ENCODE assay signal across 1 cellular context in genomic region chr7:101984997-101985645, GRCh38.
TF ChIP-seq lines count a peak whose summit lies in the region.

No MANE protein-coding gene starts in this region.

TF ChIP-seq in IMR-90, 13 proteins besides CTCF, POLR2A, EP300 and RAD21 (continued from another document):
- no peak for TF ChIP-seq ELK1 (IDR thresholded peaks at IDR 0.05; ENCODE audit: borderline replicate concordance, low read depth, low read length)
- TF ChIP-seq RFX5 (IDR thresholded peaks at IDR 0.05; ENCODE audit: low read depth, low read length), result no peak
- TF ChIP-seq FOS (IDR thresholded peaks at IDR 0.05; ENCODE audit: low read depth, low read length), result no peak
- no peak for TF ChIP-seq BHLHE40 (IDR thresholded peaks at IDR 0.05; ENCODE audit: low read depth, low read length)
- TF ChIP-seq MXI1 (IDR thresholded peaks at IDR 0.05; ENCODE audit: borderline replicate concordance, low read depth, low read length), result no peak
